In genomic region chr6:150145427-150145826, GRCh38 we compare ENCODE assay signal across 19 cellular contexts. TPM values are rescaled to one million over a fixed set of nuclear protein-coding genes. Genes with fewer than 3 reads are reported as not detected.
DNase-seq lines count a peak whose midpoint lies in the region; ATAC-seq and TF ChIP-seq lines count a peak whose summit lies in the region.
"Had no signal": no experiment of that assay in that cellular context is flagged by ENCODE, and none has a peak within 500 bp of the region (broad histone marks: within the 10 kb centered on the region; RNA-seq: fewer than 3 reads in every experiment).

No MANE protein-coding gene starts in this region.

- H3K27me3 ChIP-seq in GM23338 (ENCODE audit: insufficient read depth) (peaks cover 73% of the 10 kb centered on the region), OCI-LY3 (ENCODE audit: low read depth, low read length) (peaks cover 38% of the 10 kb centered on the region), foreskin keratinocyte (no peaks in the 10 kb centered on the region)

- H3F3A ChIP-seq in GM23338 (replicated peaks; ENCODE audit: low read depth) = peaks cover 6% of the 10 kb centered on the region; the same call in 1 of the 2 replicates

- peak overlapping the region; percentile 7; the same call in 1 of the 2 replicates for H3K9ac ChIP-seq in OCI-LY3 (ENCODE audit: low read length)

- no peak overlapping the region for H3K27ac Mint-ChIP-seq in GM23338
- H3K27ac Mint-ChIP-seq: activated B cell treated with CpG ODN at 0.5 μM for 24 hours; activated CD8-positive, alpha-beta T cell treated with anti-CD3 and anti-CD28 coated beads, Interleukin-2, amount 10 ng/mL, durations not matched to agents 7 days and 5 days; activated naive CD8-positive, alpha-beta T cell; T-helper 17 cell had no signal

- no peaks in the 10 kb centered on the region for H3K9me3 ChIP-seq in OCI-LY3 (ENCODE audit: insufficient read depth, low read length)
- H3K9me3 ChIP-seq: lower lobe of right lung, thoracic aorta had no signal

- H3K9me3 Mint-ChIP-seq in GM23338 = no peaks in the 10 kb centered on the region
- H3K9me3 Mint-ChIP-seq: activated B cell treated with CpG ODN at 0.5 μM for 24 hours; dendritic cell treated with granulocyte-macrophage colony-stimulating factor and Interleukin-4, amounts not matched to agents 40 ng/mL and 50 ng/mL, for 4 days had no signal

- H3K27me3 Mint-ChIP-seq in GM23338 (ENCODE audit: insufficient read depth, low read depth, poor library complexity) = peaks cover 49% of the 10 kb centered on the region

- ATAC-seq in GM23338 (no peak), foreskin keratinocyte (no peak), GM21423 (IDR thresholded peaks at IDR 0.05; ENCODE audit: unreplicated experiment) (no peak), GM21825 (IDR thresholded peaks at IDR 0.05; ENCODE audit: unreplicated experiment) (no peak)
- ATAC-seq: activated CD8-positive, alpha-beta T cell treated with anti-CD3 and anti-CD28 coated beads, Interleukin-2, amount 10 ng/mL, durations not matched to agents 7 days and 5 days; T-helper 17 cell had no signal

- H3K4me2 ChIP-seq in GM23338 (no peak overlapping the region), OCI-LY3 (ENCODE audit: low read length) (peak overlapping the region; percentile 62)

- no peak for DNase-seq in GM23338 (ENCODE audit: low spot score)
- no peak for DNase-seq in foreskin keratinocyte
- peak; percentile 16 for DNase-seq in renal cortical epithelial cell (ENCODE audit: low read depth)
- no peak for DNase-seq in stimulated activated CD4-positive, alpha-beta T cell treated with anti-CD3 and anti-CD28 coated beads, Interleukin-2, amount 100 ng/mL, for 48 hours
- no peak for DNase-seq in NCI-H187 treated with DMSO at 0.1 percent for 48 hours (lab: John Stamatoyannopoulos, UW)
- DNase-seq: activated B cell treated with CpG ODN at 0.5 μM for 24 hours; activated CD8-positive, alpha-beta T cell treated with anti-CD3 and anti-CD28 coated beads, Interleukin-2, amount 10 ng/mL, durations not matched to agents 7 days and 5 days; GF-D8; lower lobe of right lung; NCI-H187; NCI-H446; stimulated activated CD8-positive, alpha-beta memory T cell treated with anti-CD3 and anti-CD28 coated beads, Interleukin-4, amount 100 ng/mL, for 48 hours; T-helper 17 cell had no signal

- no peaks in the 10 kb centered on the region for H3K79me2 ChIP-seq in GM23338 (replicated peaks; ENCODE audit: insufficient read depth)
- no peaks in the 10 kb centered on the region; the same call in 1 of the 2 replicates for H3K79me2 ChIP-seq in OCI-LY3 (ENCODE audit: low read length)

- H3K4me1 ChIP-seq in GM23338 (ENCODE audit: insufficient read depth) (peaks cover 19% of the 10 kb centered on the region), OCI-LY3 (ENCODE audit: low read length) (peaks cover 41% of the 10 kb centered on the region), foreskin keratinocyte (peaks cover 35% of the 10 kb centered on the region)

- H3K4me3 ChIP-seq in GM23338 = no peak overlapping the region
- peak overlapping the region; percentile 46 for H3K4me3 ChIP-seq in OCI-LY3 (ENCODE audit: low read length)
- H3K4me3 ChIP-seq: lower lobe of right lung, thoracic aorta had no signal

- H3K36me3 ChIP-seq in GM23338 (ENCODE audit: insufficient read depth) = no peaks in the 10 kb centered on the region
- no peaks in the 10 kb centered on the region for H3K36me3 ChIP-seq in OCI-LY3 (replicated peaks; ENCODE audit: low read depth, low read length)
- H3K36me3 ChIP-seq: lower lobe of right lung, thoracic aorta had no signal

- no peak overlapping the region for H3K27ac ChIP-seq in GM23338 (ENCODE audit: low read depth)
- H3K27ac ChIP-seq in OCI-LY3 (ENCODE audit: low read length) = peak overlapping the region; percentile 71
- H3K27ac ChIP-seq in foreskin keratinocyte = peak overlapping the region; percentile 83
- H3K27ac ChIP-seq: lower lobe of right lung, thoracic aorta had no signal

- peaks cover 28% of the 10 kb centered on the region for H3K4me1 Mint-ChIP-seq in GM23338

- H4K20me1 ChIP-seq in GM23338 (replicated peaks; ENCODE audit: insufficient read depth) (0 out of 2 replicates have a peak, but pooled peaks cover 6% of the 10 kb centered on the region), OCI-LY3 (ENCODE audit: insufficient read depth, low read length) (no peaks in the 10 kb centered on the region)

- H3K4me3 Mint-ChIP-seq in GM23338 = no peak overlapping the region
- H3K4me3 Mint-ChIP-seq: activated CD8-positive, alpha-beta T cell treated with anti-CD3 and anti-CD28 coated beads, Interleukin-2, amount 10 ng/mL, durations not matched to agents 7 days and 5 days; activated naive CD8-positive, alpha-beta T cell; dendritic cell treated with granulocyte-macrophage colony-stimulating factor and Interleukin-4, amounts not matched to agents 40 ng/mL and 50 ng/mL, for 4 days; T-helper 17 cell had no signal

- H2AFZ ChIP-seq in GM23338 (no peak overlapping the region), OCI-LY3 (ENCODE audit: low read depth, low read length) (no peak overlapping the region)

- TF ChIP-seq CTCF in GM23338 (conservative IDR thresholded peaks at IDR 0.05; ENCODE audit: low read depth in 2 of 2) (no peak), OCI-LY3 (IDR thresholded peaks at IDR 0.05; ENCODE audit: low read depth, low read length) (no peak), foreskin keratinocyte (conservative IDR thresholded peaks at IDR 0.05) (no peak)

- no peaks in the 10 kb centered on the region for H3K36me3 Mint-ChIP-seq in GM23338 (ENCODE audit: low read depth)
- H3K36me3 Mint-ChIP-seq: activated naive CD8-positive, alpha-beta T cell had no signal

- no peaks in the 10 kb centered on the region for H3K9me2 ChIP-seq in GM23338 (ENCODE audit: insufficient read depth)

TF ChIP-seq in GM23338, 12 proteins besides CTCF, POLR2A, EP300 and RAD21:
- TF ChIP-seq EZH2 (IDR thresholded peaks at IDR 0.05; ENCODE audit: low read depth, unreplicated experiment) (peak; percentile 3), CREB1 (CRISPR knock-in tag; IDR thresholded peaks at IDR 0.05; ENCODE audit: low read depth) (no peak)
TF ChIP-seq in GM23338: peak in this region for 1.

RNA-seq across cellular contexts. Expression of gene PPP1R14C, which starts 2.6 kb away (rescaled TPM):
- 0.62 and 1.4 TPM in 2 replicates for total RNA-seq in GM23338 (2014; rRNA removed; shearing (Covaris generic))
- 0.90 and 1.1 TPM in 2 replicates for polyA plus RNA-seq in GM23338 (2016; fragmentation: Nextera tagmentation; extraction: Ambion mirVana)
- total RNA-seq in foreskin keratinocyte = 32.5 and 36.4 TPM in 2 replicates
- polyA plus RNA-seq in foreskin keratinocyte = 31.2 and 32.9 TPM in 2 replicates
- 17.0 and 25.5 TPM in 2 replicates for total RNA-seq in renal cortical epithelial cell
- total RNA-seq: activated CD8-positive, alpha-beta T cell treated with anti-CD3 and anti-CD28 coated beads, Interleukin-2, amount 10 ng/mL, durations not matched to agents 7 days and 5 days; T-helper 17 cell had no signal
